9 cellular contexts compared by ENCODE assay signal in genomic region chr14:73746540-73747385, GRCh38. TPM values are rescaled to one million over a fixed set of nuclear protein-coding genes. Genes with fewer than 3 reads are reported as not detected.
DNase-seq lines count a peak whose midpoint lies in the region; ATAC-seq, FAIRE-seq and TF ChIP-seq lines count a peak whose summit lies in the region.
"Had no signal": no experiment of that assay in that cellular context is flagged by ENCODE, and none has a peak within 500 bp of the region (broad histone marks: within the 10 kb centered on the region; RNA-seq: fewer than 3 reads in every experiment).

No MANE protein-coding gene starts in this region.

- peaks cover 16% of the 10 kb centered on the region for H4K20me1 ChIP-seq in SU-DHL-6 (ENCODE audit: low read depth, low read length)
- H4K20me1 ChIP-seq in fibroblast of lung (ENCODE audit: control insufficient read depth, extremely low read depth, insufficient read depth, low read length) = peaks cover 2% of the 10 kb centered on the region

- no peak for TF ChIP-seq POLR2A in GM12891 (IDR thresholded peaks at IDR 0.05; ENCODE audit: low read depth, low read length)
- TF ChIP-seq POLR2A in gastrocnemius medialis (IDR thresholded peaks at IDR 0.05) = no peak

- H3K79me2 ChIP-seq in SU-DHL-6 (ENCODE audit: insufficient read depth, low read length) (peaks cover 100% of the 10 kb centered on the region), fibroblast of lung (ENCODE audit: control insufficient read depth, insufficient read depth, low read length) (peaks cover 98% of the 10 kb centered on the region)

- ATAC-seq in gastrocnemius medialis = no peak

- DNase-seq in GM12891 (ENCODE audit: insufficient read length, low spot score) (no peak), fibroblast of lung (ENCODE audit: low read depth in 2 of 2) (no peak), gastrocnemius medialis (no peak), SW480 (ENCODE audit: low spot score) (no peak), SKM-1 treated with dmso at 0.1 percent for 144 hours (lab: John Stamatoyannopoulos, UW; ENCODE audit: unreplicated experiment) (no peak), NCI-H187 treated with DMSO at 0.1 percent for 48 hours (lab: John Stamatoyannopoulos, UW) (no peak)
- DNase-seq in activated CD4-positive, alpha-beta T cell treated with anti-CD3 and anti-CD28 coated beads, Interleukin-2, amount 50 U/mL, for 4 hours = no peak
- DNase-seq: SW 1271 had no signal

- TF ChIP-seq CTCF in SU-DHL-6 (IDR thresholded peaks at IDR 0.05; ENCODE audit: insufficient read depth, low read length, poor library complexity, severe bottlenecking) (no peak), fibroblast of lung (conservative IDR thresholded peaks at IDR 0.05 in 1 of 2, IDR thresholded peaks at IDR 0.05 in 1 of 2; ENCODE audit: low read depth in 1 of 2, low read length in 2 of 2) (peak; percentile 23 to 34), gastrocnemius medialis (IDR thresholded peaks at IDR 0.05 in 4 of 5, conservative IDR thresholded peaks at IDR 0.05 in 1 of 5) (peak in 3 of 5 experiments; percentile 18 to 29 (median 20))

- H3K27ac ChIP-seq in SU-DHL-6 (ENCODE audit: low read depth, low read length) (peak overlapping the region; percentile 84), fibroblast of lung (ENCODE audit: insufficient read depth, low read length) (no peak overlapping the region), gastrocnemius medialis (peak overlapping the region; percentile 71 to 85 (median 80))

- in situ Hi-C loops in gastrocnemius medialis (cut with MboI; ENCODE audit: low sequenced_read_pairs in 4 of 4) = loop anchor here in 1 of 4 donors (10.0 kb wide), 1 partner anchor 48 kb away; no protein-coding TSS in a partner anchor

- H3F3A ChIP-seq in SU-DHL-6 (ENCODE audit: insufficient read depth) = 0 out of 2 replicates have a peak, but pooled peaks cover 13% of the 10 kb centered on the region

- intact Hi-C loops in gastrocnemius medialis (cut with DNase I; ENCODE audit: low total_unique reads) = no loop called here

- H3K9me3 ChIP-seq in SU-DHL-6 (ENCODE audit: insufficient read depth, low read length) (no peaks in the 10 kb centered on the region), fibroblast of lung (ENCODE audit: control insufficient read depth, insufficient read depth, low read depth, low read length) (no peaks in the 10 kb centered on the region), gastrocnemius medialis (no peaks in the 10 kb centered on the region)

- peak overlapping the region; percentile 58 for H3K4me2 ChIP-seq in SU-DHL-6 (ENCODE audit: low read depth, low read length, poor library complexity, severe bottlenecking)
- no peak overlapping the region for H3K4me2 ChIP-seq in fibroblast of lung (ENCODE audit: extremely low read depth, insufficient read depth, low read length)

- peak overlapping the region; percentile 49 for H3K9ac ChIP-seq in SU-DHL-6 (ENCODE audit: low read length)
- no peak overlapping the region for H3K9ac ChIP-seq in fibroblast of lung (ENCODE audit: insufficient read depth, low read length)

- H3K4me1 ChIP-seq in fibroblast of lung (ENCODE audit: control insufficient read depth, extremely low read depth, insufficient read depth, low read length) (peaks cover 51% of the 10 kb centered on the region), gastrocnemius medialis (peaks cover 93 to 100% of the 10 kb centered on the region in 2 donors)

- no peak overlapping the region for H3K4me3 ChIP-seq in SU-DHL-6 (ENCODE audit: insufficient read depth, low read length, poor library complexity, severe bottlenecking)
- H3K4me3 ChIP-seq in fibroblast of lung (replicated peaks in 1 of 4; ENCODE audit: control extremely low read depth in 1 of 4, insufficient read depth in 1 of 4, low read depth in 3 of 4, low read length in 4 of 4) = no peak overlapping the region
- H3K4me3 ChIP-seq in gastrocnemius medialis = no peak overlapping the region

- H2AFZ ChIP-seq in SU-DHL-6 (ENCODE audit: low read depth, low read length, severe bottlenecking) = no peak overlapping the region
- no peak overlapping the region for H2AFZ ChIP-seq in fibroblast of lung (ENCODE audit: low read length)

- no peaks in the 10 kb centered on the region for H3K36me3 ChIP-seq in SU-DHL-6 (ENCODE audit: low read length)
- H3K36me3 ChIP-seq in fibroblast of lung (ENCODE audit: control insufficient read depth, insufficient read depth, low read length) = peaks cover 2% of the 10 kb centered on the region
- H3K36me3 ChIP-seq in gastrocnemius medialis = no peaks in the 10 kb centered on the region

- peak; percentile 38 for FAIRE-seq in GM12891 (lab: Jason Lieb, UNC)

- H3K27me3 ChIP-seq in SU-DHL-6 (ENCODE audit: low read length) (no peaks in the 10 kb centered on the region), fibroblast of lung (ENCODE audit: control insufficient read depth, insufficient read depth, low read length) (no peaks in the 10 kb centered on the region), gastrocnemius medialis (no peaks in the 10 kb centered on the region)

- no peaks in the 10 kb centered on the region for H3K9me2 ChIP-seq in SU-DHL-6 (replicated peaks; ENCODE audit: insufficient read depth, low read length)

TF ChIP-seq in GM12891, 5 proteins besides CTCF, POLR2A, EP300 and RAD21:
- TF ChIP-seq POU2F2 (IDR thresholded peaks at IDR 0.05; ENCODE audit: low read depth, low read length) (0 out of 2 replicates have a peak, but pooled peaks have one; percentile 18), TAF1 (IDR thresholded peaks at IDR 0.05; ENCODE audit: low read depth, low read length) (no peak)

RNA-seq across cellular contexts. Expression of gene PNMA1, which starts 32.6 kb away (rescaled TPM):
- 18.6 TPM for polyA plus RNA-seq in GM12891 (2012; ENCODE audit: low read depth, missing spikeins)
- 11.6 and 19.5 TPM in 2 replicates for total RNA-seq in fibroblast of lung
- 44.5 and 46.8 TPM in 2 replicates for polyA plus RNA-seq in fibroblast of lung
- polyA plus RNA-seq in fibroblast of lung (2012) = 57.0 and 66.6 TPM in 2 replicates
- polyA minus RNA-seq in fibroblast of lung (ENCODE audit: low replicate concordance) = 11.5 and 12.8 TPM in 2 replicates
- total RNA-seq in gastrocnemius medialis = 10 to 100 TPM in 1 of 4 donors, 1 to 10 TPM in 3; 7.6 to 18.5 (median 8.8) TPM
